Comparison of ENCODE assay signal across 8 cellular contexts in genomic region chr22:45318558-45319318, GRCh38. TPM values are rescaled to one million over a fixed set of nuclear protein-coding genes. Genes with fewer than 3 reads are reported as not detected.
DNase-seq lines count a peak whose midpoint lies in the region; ATAC-seq and TF ChIP-seq lines count a peak whose summit lies in the region.

No MANE protein-coding gene starts in this region.

- H3K4me3 Mint-ChIP-seq in CD14-positive monocyte, result peak overlapping the region; percentile 53 to 84
- H3K4me3 Mint-ChIP-seq in T-cell, result peak overlapping the region; percentile 78 to 84 (median 80)
- H3K4me3 Mint-ChIP-seq in neural progenitor cell, result peak overlapping the region; percentile 24

- H3K27ac Mint-ChIP-seq in CD14-positive monocyte, result peak overlapping the region; percentile 92 to 97 (median 94)
- peak overlapping the region; percentile 98 to 99 for H3K27ac Mint-ChIP-seq in T-cell
- H3K27ac Mint-ChIP-seq in neural progenitor cell, result peak overlapping the region; percentile 13

- H2AFZ ChIP-seq in neural progenitor cell (replicated peaks), result no peak overlapping the region

- no peak overlapping the region for H3K9ac ChIP-seq in neural progenitor cell

- ATAC-seq in GM21723 (IDR thresholded peaks at IDR 0.05; ENCODE audit: unreplicated experiment) (peak; percentile 38), T-cell (replicated peaks in 1 of 4) (peak; percentile 76 to 82 (median 78)), GM21515 (IDR thresholded peaks at IDR 0.05; ENCODE audit: unreplicated experiment) (no peak)

- peaks cover 0 to 2% (median 0%) of the 10 kb centered on the region in 3 donors for H3K27me3 Mint-ChIP-seq in CD14-positive monocyte (ENCODE audit: low read depth in 3 of 3)
- no peaks in the 10 kb centered on the region for H3K27me3 Mint-ChIP-seq in T-cell
- no peaks in the 10 kb centered on the region for H3K27me3 Mint-ChIP-seq in neural progenitor cell (ENCODE audit: insufficient read depth, low read depth)

- TF ChIP-seq CTCF in CD14-positive monocyte (IDR thresholded peaks at IDR 0.05) (no peak), neural progenitor cell (IDR thresholded peaks at IDR 0.05) (no peak)

- no peaks in the 10 kb centered on the region for H3K36me3 ChIP-seq in neural progenitor cell

- H3K36me3 Mint-ChIP-seq in CD14-positive monocyte (peaks cover 28 to 40% of the 10 kb centered on the region in 2 donors), T-cell (peaks cover 23% of the 10 kb centered on the region), neural progenitor cell (peaks cover 5% of the 10 kb centered on the region)

- H3K9me3 ChIP-seq in neural progenitor cell (ENCODE audit: low read depth), result no peaks in the 10 kb centered on the region

- H3K79me2 ChIP-seq in neural progenitor cell (ENCODE audit: low read depth), result peaks cover 61% of the 10 kb centered on the region

- H3K9me3 Mint-ChIP-seq in CD14-positive monocyte (no peaks in the 10 kb centered on the region), T-cell (no peaks in the 10 kb centered on the region), neural progenitor cell (no peaks in the 10 kb centered on the region)

- H3K27me3 ChIP-seq in neural progenitor cell, result no peaks in the 10 kb centered on the region

- peaks cover 23% of the 10 kb centered on the region for H3K4me1 ChIP-seq in neural progenitor cell

- CTCF ChIA-PET in T-cell (lab: Charles Lee), result interaction anchor here in 1 of 2 donors (1.1 kb wide), 1 partner anchor 79 kb away, joined by 3 read pairs; no protein-coding TSS in a partner anchor

- peaks cover 8% of the 10 kb centered on the region for H3F3A ChIP-seq in neural progenitor cell (ENCODE audit: low read depth)

- H3K4me3 ChIP-seq in neural progenitor cell, result no peak overlapping the region

- intact Hi-C loops in CD14-positive monocyte (cut with micrococcal nuclease), result no loop called here

- peaks cover 51% of the 10 kb centered on the region for H3K4me1 Mint-ChIP-seq in CD14-positive monocyte
- H3K4me1 Mint-ChIP-seq in T-cell, result peaks cover 90 to 97% (median 94%) of the 10 kb centered on the region in 3 donors
- H3K4me1 Mint-ChIP-seq in neural progenitor cell, result peaks cover 35% of the 10 kb centered on the region

- H3K27ac ChIP-seq in cingulate gyrus (ENCODE audit: low read depth, low read length) (peak overlapping the region; percentile 81), neural progenitor cell (no peak overlapping the region)

- POLR2A ChIA-PET in T-cell (lab: Charles Lee), result interaction anchor here (0.5 to 1.8 kb wide), 4 partner anchors 8 to 22 kb away, joined by 3 to 4 read pairs (median 3); no protein-coding TSS in a partner anchor

- H3K4me2 ChIP-seq in neural progenitor cell, result no peak overlapping the region

- peaks cover 36% of the 10 kb centered on the region for H4K20me1 ChIP-seq in neural progenitor cell (ENCODE audit: low read depth)

- DNase-seq in CD14-positive monocyte (ENCODE audit: low spot score) (no peak), T-cell (peak in 33 of 34 experiments; percentile 27 to 77 (median 60)), neural progenitor cell (ENCODE audit: low spot score) (peak; percentile 32), midbrain (lab: John Stamatoyannopoulos, UW) (no peak), DMS79 (lab: John Stamatoyannopoulos, UW) (no peak)

RNA-seq across cellular contexts. Expression of gene FAM118A, which starts 9.0 kb away (rescaled TPM):
- 10 to 100 TPM; 20.0 to 27.9 TPM for polyA plus RNA-seq in CD14-positive monocyte
- total RNA-seq in T-cell (100 to 1,000 TPM in 4 of 5 donors, 10 to 100 TPM in 1; 53.5 to 394 (median 154) TPM), neural progenitor cell (ENCODE audit: low replicate concordance) (62.8 and 75.1 TPM in 2 replicates)

RNA-seq across cellular contexts. Expression of gene UPK3A, which starts 34.0 kb away (rescaled TPM):
- polyA plus RNA-seq in CD14-positive monocyte, result 10 to 100 TPM; 14.0 to 19.0 TPM
- not detected for total RNA-seq in T-cell
- 0.50 TPM in 1 of 2 replicates, not detected in the other for total RNA-seq in neural progenitor cell (ENCODE audit: low replicate concordance)

Comparison
In these comparisons a context has a peak if more than half of its experiments do, and no peak if none do; other contexts are left out.
1. DNase-seq: peak in T-cell (33 of 34) and neural progenitor cell (single experiment); none in CD14-positive monocyte (single experiment), midbrain (single experiment) and DMS79 (single experiment).
2. H3K27ac Mint-ChIP-seq: peak in every context shown above with its lines; median percentile 98 in T-cell; 94 in CD14-positive monocyte; 13 in neural progenitor cell.
3. H3K4me3 Mint-ChIP-seq: peak in every context shown above with its lines; median percentile 80 in T-cell; 68 in CD14-positive monocyte; 24 in neural progenitor cell.